Comparison of ENCODE assay signal across 20 cellular contexts in the genomic region with DNA sequence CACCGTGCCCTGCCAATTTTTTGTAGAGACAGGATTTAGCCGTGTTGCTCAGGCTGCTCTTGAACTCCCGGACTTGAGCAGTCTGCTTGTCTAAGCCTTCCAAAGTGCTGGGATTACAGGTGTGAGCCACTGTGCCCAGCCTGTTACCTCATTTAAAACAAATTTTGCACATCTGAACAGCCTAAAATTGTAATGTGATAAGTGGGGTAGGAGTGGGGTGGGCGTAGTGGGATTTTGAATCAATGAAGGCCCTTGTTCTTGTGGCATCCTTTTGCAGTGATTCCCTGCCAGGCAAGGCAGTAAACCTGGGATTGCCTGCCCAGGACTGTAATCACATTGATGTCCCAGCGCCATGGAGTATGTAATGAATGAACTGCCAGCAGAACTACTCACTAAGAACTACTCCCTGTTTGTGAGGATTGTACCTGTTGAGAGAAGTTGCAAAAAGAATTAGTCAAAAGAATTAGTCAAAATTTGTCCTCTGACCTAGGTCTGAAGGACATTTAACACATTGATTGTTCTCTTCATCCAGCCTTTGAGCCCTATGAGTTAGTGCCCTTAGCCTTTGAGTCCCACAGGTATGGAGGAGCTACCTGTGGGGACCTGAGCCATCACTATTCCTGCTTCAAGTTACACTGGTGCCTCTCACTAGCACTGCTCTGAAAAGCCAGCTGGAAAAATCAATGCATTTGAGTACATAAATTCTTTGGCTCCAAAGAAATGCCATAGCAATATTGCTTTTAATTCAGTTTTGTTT. TPM values are rescaled to one million over a fixed set of nuclear protein-coding genes. Genes with fewer than 3 reads are reported as not detected.
A peak's percentile ranks its signal among the peaks of the same experiment; 100 is the strongest.
DNase-seq lines count a peak whose midpoint lies in the region; ATAC-seq, FAIRE-seq and TF ChIP-seq lines count a peak whose summit lies in the region.
"Had no signal": no experiment of that assay in that cellular context is flagged by ENCODE, and none has a peak within 500 bp of the region (broad histone marks: within the 10 kb centered on the region; RNA-seq: fewer than 3 reads in every experiment).

No MANE protein-coding gene starts in this region.

- peak overlapping the region; percentile 15 for H3K4me2 ChIP-seq in GM12878 (ENCODE audit: control insufficient read depth, insufficient read depth)
- H3K4me2 ChIP-seq in neural progenitor cell, result peak overlapping the region; percentile 99

- H3K9ac ChIP-seq in HUES6 (ENCODE audit: low read length) (no peak overlapping the region), GM12878 (ENCODE audit: control insufficient read depth, insufficient read depth, low read length) (no peak overlapping the region), neural progenitor cell (no peak overlapping the region)
- H3K9ac ChIP-seq: parathyroid adenoma had no signal

- POLR2A ChIA-PET in activated CD4-positive, alpha-beta memory T cell treated with anti-CD3 and anti-CD28 coated beads for 36 hours (lab: Charles Lee), result interaction anchor here (0.6 kb wide), 1 partner anchor 20 kb away, joined by 6 read pairs; no protein-coding TSS in a partner anchor
- POLR2A ChIA-PET in activated CD4-positive, alpha-beta memory T cell treated with anti-CD3 and anti-CD28 coated beads, Interleukin-2, amount 10 ng/mL, durations not matched to agents 7 days and 5 days (lab: Charles Lee), result no interaction called here
- POLR2A ChIA-PET in GM12878 (lab: Charles Lee), result no interaction called here

- H3K36me3 Mint-ChIP-seq in activated CD4-positive, alpha-beta memory T cell treated with anti-CD3 and anti-CD28 coated beads for 36 hours, result peaks cover 81% of the 10 kb centered on the region
- H3K36me3 Mint-ChIP-seq in activated CD4-positive, alpha-beta memory T cell treated with anti-CD3 and anti-CD28 coated beads, Interleukin-2, amount 10 ng/mL, durations not matched to agents 7 days and 5 days (ENCODE audit: low read depth), result peaks cover 84% of the 10 kb centered on the region
- H3K36me3 Mint-ChIP-seq in neural progenitor cell (peaks cover 48% of the 10 kb centered on the region), progenitor cell of endocrine pancreas (ENCODE audit: insufficient read depth) (peaks cover 37% of the 10 kb centered on the region)

- TF ChIP-seq POLR2A in GM12878 (IDR thresholded peaks at IDR 0.05; ENCODE audit: low read depth, low read length) (no peak), gastrocnemius medialis (IDR thresholded peaks at IDR 0.05) (no peak)

- TF ChIP-seq RAD21 in GM12878 (IDR thresholded peaks at IDR 0.05; ENCODE audit: insufficient read depth, low read depth, low read length), result no peak

- intact Hi-C loops in activated CD4-positive, alpha-beta memory T cell treated with anti-CD3 and anti-CD28 coated beads for 36 hours (cut with micrococcal nuclease), result loop anchor here (10.0 kb wide), 1 partner anchor 1406 kb away; a partner anchor contains a TSS
- intact Hi-C loops in GM12878 (cut with micrococcal nuclease; ENCODE audit: unreplicated experiment) (no loop called here), gastrocnemius medialis (cut with DNase I; ENCODE audit: low total_unique reads) (loop anchor here (10.0 kb wide), 1 partner anchor 1026 kb away; a partner anchor contains a TSS)

- peaks cover 73% of the 10 kb centered on the region for H3K4me1 Mint-ChIP-seq in activated CD4-positive, alpha-beta memory T cell treated with anti-CD3 and anti-CD28 coated beads for 36 hours (ENCODE audit: low read depth)
- H3K4me1 Mint-ChIP-seq in activated CD4-positive, alpha-beta memory T cell treated with anti-CD3 and anti-CD28 coated beads, Interleukin-2, amount 10 ng/mL, durations not matched to agents 7 days and 5 days, result peaks cover 69% of the 10 kb centered on the region
- H3K4me1 Mint-ChIP-seq in neural progenitor cell (peaks cover 37% of the 10 kb centered on the region), progenitor cell of endocrine pancreas (ENCODE audit: low read depth) (peaks cover 31% of the 10 kb centered on the region)

- H3K4me3 Mint-ChIP-seq in activated CD4-positive, alpha-beta memory T cell treated with anti-CD3 and anti-CD28 coated beads for 36 hours, result peak overlapping the region; percentile 23
- H3K4me3 Mint-ChIP-seq in activated CD4-positive, alpha-beta memory T cell treated with anti-CD3 and anti-CD28 coated beads, Interleukin-2, amount 10 ng/mL, durations not matched to agents 7 days and 5 days, result no peak overlapping the region
- H3K4me3 Mint-ChIP-seq in neural progenitor cell (no peak overlapping the region), progenitor cell of endocrine pancreas (ENCODE audit: low read depth) (no peak overlapping the region)

- no peak for DNase-seq in activated CD4-positive, alpha-beta memory T cell treated with anti-CD3 and anti-CD28 coated beads for 36 hours
- no peak for DNase-seq in activated CD4-positive, alpha-beta memory T cell treated with anti-CD3 and anti-CD28 coated beads, Interleukin-2, amount 10 ng/mL, durations not matched to agents 7 days and 5 days
- DNase-seq in GM12878 (ENCODE audit: low read depth, low spot score) (no peak), neural progenitor cell (ENCODE audit: low spot score) (no peak), gastrocnemius medialis (no peak), NCI-H345 (lab: John Stamatoyannopoulos, UW) (no peak), progenitor cell of endocrine pancreas (ENCODE audit: low spot score, unreplicated experiment) (no peak)
- DNase-seq: activated CD8-positive, alpha-beta memory T cell treated with anti-CD3 and anti-CD28 coated beads, Interleukin-2, amount 50 U/mL, for 4 hours; heart right ventricle; KBM-7; mucosa of descending colon; NCI-H1436; OCI-M1; spleen had no signal

- H3K79me2 ChIP-seq in GM12878 (ENCODE audit: control insufficient read depth, insufficient read depth, low read length) (peaks cover 62% of the 10 kb centered on the region), neural progenitor cell (ENCODE audit: low read depth) (peaks cover 71% of the 10 kb centered on the region)

- peak overlapping the region; percentile 40 for H3K27ac Mint-ChIP-seq in activated CD4-positive, alpha-beta memory T cell treated with anti-CD3 and anti-CD28 coated beads for 36 hours
- no peak overlapping the region for H3K27ac Mint-ChIP-seq in activated CD4-positive, alpha-beta memory T cell treated with anti-CD3 and anti-CD28 coated beads, Interleukin-2, amount 10 ng/mL, durations not matched to agents 7 days and 5 days
- H3K27ac Mint-ChIP-seq in neural progenitor cell, result no peak overlapping the region
- H3K27ac Mint-ChIP-seq in progenitor cell of endocrine pancreas, result no peak overlapping the region

- no peak for TF ChIP-seq EP300 in GM12878 (IDR thresholded peaks at IDR 0.05; ENCODE audit: borderline replicate concordance in 1 of 2, control insufficient read depth in 1 of 2, low read depth in 2 of 2, low read length in 2 of 2)

- CTCF ChIA-PET in activated CD4-positive, alpha-beta memory T cell treated with anti-CD3 and anti-CD28 coated beads for 36 hours (lab: Charles Lee), result no interaction called here
- CTCF ChIA-PET in activated CD4-positive, alpha-beta memory T cell treated with anti-CD3 and anti-CD28 coated beads, Interleukin-2, amount 10 ng/mL, durations not matched to agents 7 days and 5 days (lab: Charles Lee), result no interaction called here
- CTCF ChIA-PET in GM12878 (lab: Yijun Ruan, JAX), result interaction anchor here (1.4 to 3.6 kb wide), 2 partner anchors 7 to 263 kb away, joined by 4 to 25 read pairs; no protein-coding TSS in a partner anchor

- in situ Hi-C loops in GM12878 (cut with MboI) (no loop called here), gastrocnemius medialis (cut with MboI; ENCODE audit: low sequenced_read_pairs in 4 of 4) (loop anchor here in 3 of 4 donors (25.0 kb wide), 3 partner anchors 273 to 1148 kb away; no protein-coding TSS in a partner anchor)

- no peaks in the 10 kb centered on the region for H3K9me3 ChIP-seq in HUES6 (ENCODE audit: control insufficient read depth, insufficient read depth, low read depth, low read length)
- no peaks in the 10 kb centered on the region for H3K9me3 ChIP-seq in GM12878 (replicated peaks; ENCODE audit: control insufficient read depth, insufficient read depth, low read length)
- H3K9me3 ChIP-seq in neural progenitor cell (ENCODE audit: low read depth), result no peaks in the 10 kb centered on the region
- no peaks in the 10 kb centered on the region for H3K9me3 ChIP-seq in gastrocnemius medialis
- H3K9me3 ChIP-seq: esophagus muscularis mucosa, heart right ventricle, mucosa of descending colon, spleen had no signal

- no peak for FAIRE-seq in GM12878 (lab: Jason Lieb, UNC)
- FAIRE-seq: A204.1, GM12892 had no signal

- H3K4me1 ChIP-seq in HUES6 (ENCODE audit: control insufficient read depth, insufficient read depth, low read length) (peaks cover 60% of the 10 kb centered on the region), GM12878 (ENCODE audit: control insufficient read depth, insufficient read depth, low read length) (peaks cover 10% of the 10 kb centered on the region), neural progenitor cell (peaks cover 44% of the 10 kb centered on the region), gastrocnemius medialis (peaks cover 26 to 31% of the 10 kb centered on the region in 2 donors)

- peaks cover 30% of the 10 kb centered on the region for H4K20me1 ChIP-seq in GM12878 (ENCODE audit: control insufficient read depth, insufficient read depth)
- peaks cover 89% of the 10 kb centered on the region for H4K20me1 ChIP-seq in neural progenitor cell (ENCODE audit: low read depth)

- H3K27me3 Mint-ChIP-seq in activated CD4-positive, alpha-beta memory T cell treated with anti-CD3 and anti-CD28 coated beads for 36 hours, result no peaks in the 10 kb centered on the region
- H3K27me3 Mint-ChIP-seq in activated CD4-positive, alpha-beta memory T cell treated with anti-CD3 and anti-CD28 coated beads, Interleukin-2, amount 10 ng/mL, durations not matched to agents 7 days and 5 days, result no peaks in the 10 kb centered on the region
- H3K27me3 Mint-ChIP-seq in neural progenitor cell (ENCODE audit: insufficient read depth, low read depth) (no peaks in the 10 kb centered on the region), progenitor cell of endocrine pancreas (no peaks in the 10 kb centered on the region)

- TF ChIP-seq CTCF in GM12878 (IDR thresholded peaks at IDR 0.05 in 2 of 3, conservative IDR thresholded peaks at IDR 0.05 in 1 of 3; ENCODE audit: control insufficient read depth in 2 of 3, extremely low read depth in 1 of 3, insufficient read depth in 1 of 3, low read depth in 3 of 3, low read length in 3 of 3), result no peak
- no peak for TF ChIP-seq CTCF in neural progenitor cell (IDR thresholded peaks at IDR 0.05)
- TF ChIP-seq CTCF in gastrocnemius medialis (IDR thresholded peaks at IDR 0.05 in 4 of 5, conservative IDR thresholded peaks at IDR 0.05 in 1 of 5), result no peak
- TF ChIP-seq CTCF in progenitor cell of endocrine pancreas (IDR thresholded peaks at IDR 0.05; ENCODE audit: unreplicated experiment), result no peak

- H3F3A ChIP-seq in neural progenitor cell (ENCODE audit: low read depth), result peaks cover 71% of the 10 kb centered on the region

- no peaks in the 10 kb centered on the region for H3K27me3 ChIP-seq in HUES6 (ENCODE audit: control insufficient read depth, insufficient read depth, low read length)
- no peaks in the 10 kb centered on the region for H3K27me3 ChIP-seq in GM12878 (replicated peaks in 1 of 2; ENCODE audit: control insufficient read depth in 2 of 2, insufficient read depth in 2 of 2, low read length in 1 of 2)
- H3K27me3 ChIP-seq in neural progenitor cell, result no peaks in the 10 kb centered on the region
- H3K27me3 ChIP-seq in gastrocnemius medialis, result no peaks in the 10 kb centered on the region
- H3K27me3 ChIP-seq: esophagus muscularis mucosa, heart right ventricle, spleen had no signal

- H3K36me3 ChIP-seq in HUES6 (ENCODE audit: control insufficient read depth, insufficient read depth, low read length), result peaks cover 85% of the 10 kb centered on the region
- peaks cover 40 to 61% of the 10 kb centered on the region in 2 experiments for H3K36me3 ChIP-seq in GM12878 (ENCODE audit: control insufficient read depth in 2 of 2, insufficient read depth in 2 of 2, low read length in 1 of 2)
- H3K36me3 ChIP-seq in neural progenitor cell, result peaks cover 41% of the 10 kb centered on the region
- peaks cover 15 to 78% of the 10 kb centered on the region in 2 donors for H3K36me3 ChIP-seq in gastrocnemius medialis

- H3K27ac ChIP-seq in HUES6 (ENCODE audit: low read depth, low read length) (no peak overlapping the region; the same call in none of the 2 replicates), GM12878 (ENCODE audit: control insufficient read depth, insufficient read depth) (no peak overlapping the region), neural progenitor cell (no peak overlapping the region), gastrocnemius medialis (no peak overlapping the region)
- H3K27ac ChIP-seq: esophagus muscularis mucosa, heart right ventricle, parathyroid adenoma, SK-N-MC, spleen had no signal

- RAD21 ChIA-PET in GM12878 (lab: Charles Lee; ENCODE audit: unreplicated experiment), result no interaction called here

- 86% methylated on average over 5 of the region's 5 CpGs for WGBS in GM12878 (ENCODE audit: insufficient coverage, insufficient replicate concordance, low lambda C conversion rate, missing lambda C conversion rate)

- H2AFZ ChIP-seq in GM12878 (ENCODE audit: control insufficient read depth, low read depth, low read length), result no peak overlapping the region
- no peak overlapping the region for H2AFZ ChIP-seq in neural progenitor cell (replicated peaks)
- H2AFZ ChIP-seq: parathyroid adenoma had no signal

- H3K9me3 Mint-ChIP-seq in activated CD4-positive, alpha-beta memory T cell treated with anti-CD3 and anti-CD28 coated beads for 36 hours, result no peaks in the 10 kb centered on the region
- no peaks in the 10 kb centered on the region for H3K9me3 Mint-ChIP-seq in activated CD4-positive, alpha-beta memory T cell treated with anti-CD3 and anti-CD28 coated beads, Interleukin-2, amount 10 ng/mL, durations not matched to agents 7 days and 5 days
- no peaks in the 10 kb centered on the region for H3K9me3 Mint-ChIP-seq in neural progenitor cell
- H3K9me3 Mint-ChIP-seq in progenitor cell of endocrine pancreas (ENCODE audit: low read depth), result no peaks in the 10 kb centered on the region

- no TSS peak for BruUV-seq in GM12878 (replicated peaks; lab: Mats Ljungman, UMichigan)

- SMC1A ChIA-PET in GM12878 (lab: Charles Lee; ENCODE audit: uncharacterized antibody, unreplicated experiment), result no interaction called here

- ATAC-seq in GM12878, result no peak
- ATAC-seq in gastrocnemius medialis, result no peak
- ATAC-seq: heart right ventricle, mucosa of descending colon had no signal

- H3K4me3 ChIP-seq in HUES6 (ENCODE audit: low read depth, low read length) (peak overlapping the region; percentile 28; the same call in 1 of the 2 replicates), GM12878 (peak overlapping the region; percentile 18; the same call in 1 of the 2 replicates), neural progenitor cell (no peak overlapping the region), gastrocnemius medialis (no peak overlapping the region)
- H3K4me3 ChIP-seq: esophagus muscularis mucosa, heart right ventricle, mucosa of descending colon, SK-N-MC, spleen had no signal

RNA-seq across cellular contexts. Expression of a gene that starts 5.3 kb away (rescaled TPM):
- 1,000 to 10,000 TPM; 1,680 to 1,722 TPM for total RNA-seq in activated CD4-positive, alpha-beta memory T cell treated with anti-CD3 and anti-CD28 coated beads for 36 hours
- 1,000 to 10,000 TPM; 1,304 to 1,323 TPM for total RNA-seq in activated CD4-positive, alpha-beta memory T cell treated with anti-CD3 and anti-CD28 coated beads, Interleukin-2, amount 10 ng/mL, durations not matched to agents 7 days and 5 days
- total RNA-seq in GM12878 (2013; cell fraction: nucleolus; rRNA removed), result 603 and 652 TPM in 2 replicates
- total RNA-seq in GM12878 (2014; rRNA removed) (2,411 and 2,802 TPM in 2 replicates), GM12878 (2014; rRNA removed; fragmentation: Illumina TruSeq; extraction: Trizol) (6,566 and 6,639 TPM in 2 replicates), GM12878 (2021) (1,928 and 2,010 TPM in 2 replicates), neural progenitor cell (ENCODE audit: low replicate concordance) (3,232 and 5,646 TPM in 2 replicates), gastrocnemius medialis (1,000 to 10,000 TPM; 2,147 to 2,545 (median 2,404) TPM), progenitor cell of endocrine pancreas (1,431 and 1,496 TPM in 2 replicates)
- polyA plus RNA-seq in GM12878 (2011; ENCODE audit: low read depth), result 19,005 TPM
- polyA plus RNA-seq in GM12878 (2011; rRNA removed) (4,949 and 6,080 TPM in 2 replicates), GM12878 (2014; fragmentation: Illumina TruSeq; extraction: Trizol) (7,285 and 11,010 TPM in 2 replicates), GM12878 (2014; fragmentation: Nextera tagmentation; extraction: Ambion mirVana) (1,000 to 10,000 TPM; 2,040 to 2,048 TPM), GM12878 (2014; rRNA removed) (3,560 and 4,462 TPM in 2 replicates), GM12878 (2016; fragmentation: Nextera tagmentation; extraction: Ambion mirVana) (1,000 to 10,000 TPM; 1,343 to 1,367 TPM)
- 3,837 and 6,286 TPM in 2 replicates for polyA plus RNA-seq in GM12878 (2011; cell fraction: cytosol; rRNA removed)
- 1,409 and 1,490 TPM in 2 replicates for polyA plus RNA-seq in GM12878 (2011; cell fraction: nucleus; rRNA removed)
- polyA plus RNA-seq in GM12878 (2012), result 5,520 and 6,024 TPM in 2 replicates
- 1,139 and 1,792 TPM in 2 replicates for polyA minus RNA-seq in GM12878 (2011; rRNA and poly(A)+ RNA removed)
- polyA minus RNA-seq in GM12878 (2011; cell fraction: cytosol; rRNA and poly(A)+ RNA removed), result 512 and 570 TPM in 2 replicates
- polyA minus RNA-seq in GM12878 (2011; cell fraction: nucleus; rRNA and poly(A)+ RNA removed), result 171 and 211 TPM in 2 replicates

RNA-seq across cellular contexts. Expression of a gene that starts 9.7 kb away (rescaled TPM):
- total RNA-seq in activated CD4-positive, alpha-beta memory T cell treated with anti-CD3 and anti-CD28 coated beads for 36 hours, result 10 to 100 TPM; 16.6 to 17.0 TPM
- total RNA-seq in activated CD4-positive, alpha-beta memory T cell treated with anti-CD3 and anti-CD28 coated beads, Interleukin-2, amount 10 ng/mL, durations not matched to agents 7 days and 5 days, result 10 to 100 TPM; 16.6 to 16.8 TPM
- 42.1 and 44.8 TPM in 2 replicates for total RNA-seq in GM12878 (2013; cell fraction: nucleolus; rRNA removed)
- total RNA-seq in GM12878 (2014; rRNA removed) (14.9 and 17.5 TPM in 2 replicates), GM12878 (2014; rRNA removed; fragmentation: Illumina TruSeq; extraction: Trizol) (11.7 and 12.9 TPM in 2 replicates), GM12878 (2021) (16.8 and 20.4 TPM in 2 replicates), neural progenitor cell (ENCODE audit: low replicate concordance) (16.0 and 18.0 TPM in 2 replicates), gastrocnemius medialis (10 to 100 TPM; 11.0 to 17.4 (median 15.5) TPM), progenitor cell of endocrine pancreas (26.7 and 27.5 TPM in 2 replicates)
- 6.1 TPM for polyA plus RNA-seq in GM12878 (2011; ENCODE audit: low read depth)
- polyA plus RNA-seq in GM12878 (2011; rRNA removed) (10.5 and 11.6 TPM in 2 replicates), GM12878 (2014; fragmentation: Illumina TruSeq; extraction: Trizol) (15.8 and 16.4 TPM in 2 replicates), GM12878 (2014; fragmentation: Nextera tagmentation; extraction: Ambion mirVana) (1 to 10 TPM; 5.4 to 6.6 TPM), GM12878 (2014; rRNA removed) (12.2 and 12.3 TPM in 2 replicates), GM12878 (2016; fragmentation: Nextera tagmentation; extraction: Ambion mirVana) (10 to 100 TPM; 18.4 to 19.2 TPM)
- 9.3 and 11.2 TPM in 2 replicates for polyA plus RNA-seq in GM12878 (2011; cell fraction: cytosol; rRNA removed)
- 15.2 and 18.5 TPM in 2 replicates for polyA plus RNA-seq in GM12878 (2011; cell fraction: nucleus; rRNA removed)
- 7.3 and 7.4 TPM in 2 replicates for polyA plus RNA-seq in GM12878 (2012)
- polyA minus RNA-seq in GM12878 (2011; rRNA and poly(A)+ RNA removed), result 30.7 and 30.9 TPM in 2 replicates
- polyA minus RNA-seq in GM12878 (2011; cell fraction: cytosol; rRNA and poly(A)+ RNA removed), result 12.2 and 13.8 TPM in 2 replicates
- 23.9 and 36.4 TPM in 2 replicates for polyA minus RNA-seq in GM12878 (2011; cell fraction: nucleus; rRNA and poly(A)+ RNA removed)

Comparison
In these comparisons a context has a peak if more than half of its experiments do, and no peak if none do; other contexts are left out.
1. H3K4me3 ChIP-seq: peak in HUES6 (single experiment) and GM12878 (single experiment); none in neural progenitor cell (single experiment) and gastrocnemius medialis (0 of 4).